ENCODE assay signal across 13 cellular contexts in genomic region chr1:81179239-81179638, GRCh38.
DNase-seq lines count a peak whose midpoint lies in the region; ATAC-seq and TF ChIP-seq lines count a peak whose summit lies in the region.
"Had no signal": no experiment of that assay in that cellular context is flagged by ENCODE, and none has a peak within 500 bp of the region (broad histone marks: within the 10 kb centered on the region; RNA-seq: fewer than 3 reads in every experiment).

No MANE protein-coding gene starts in this region.

- H3K27me3 ChIP-seq in right lobe of liver = no peaks in the 10 kb centered on the region
- H3K27me3 ChIP-seq: Peyer's patch had no signal

- no peak overlapping the region for H3K4me3 ChIP-seq in right lobe of liver
- H3K4me3 ChIP-seq: Peyer's patch had no signal

- H3K27ac ChIP-seq in right lobe of liver = no peak overlapping the region

- H3K36me3 ChIP-seq in right lobe of liver = no peaks in the 10 kb centered on the region
- H3K36me3 ChIP-seq: Peyer's patch had no signal

- peaks cover 0 to 20% (median 3%) of the 10 kb centered on the region in 4 donors for H3K4me1 ChIP-seq in right lobe of liver
- H3K4me1 ChIP-seq: Caco-2, Peyer's patch had no signal

- DNase-seq in DMS53 (lab: John Stamatoyannopoulos, UW) (peak; percentile 74), LoVo (ENCODE audit: low spot score) (peak; percentile 61), dermis blood vessel endothelial cell (peak; percentile 2), right lobe of liver (no peak), UCSD-AML1 (lab: John Stamatoyannopoulos, UW; ENCODE audit: unreplicated experiment) (no peak), globus pallidus (ENCODE audit: low spot score) (no peak)
- DNase-seq: activated T-cell treated with anti-CD3 and anti-CD28 coated beads, Interleukin-2, amount 50 U/mL, for 48 hours; Caco-2; head of caudate nucleus; NCI-H2029 treated with DMSO at 0.1 percent for 48 hours had no signal

- H3K9me3 ChIP-seq in right lobe of liver = peaks cover 0 to 7% (median 0%) of the 10 kb centered on the region in 4 donors
- H3K9me3 ChIP-seq: Caco-2, Peyer's patch had no signal

- TF ChIP-seq CTCF in right lobe of liver (IDR thresholded peaks at IDR 0.05) = no peak

- ATAC-seq in right lobe of liver (peak in 3 of 4 donors; percentile 58 to 78 (median 70)), HG03342 (IDR thresholded peaks at IDR 0.05; ENCODE audit: unreplicated experiment) (no peak), GM19324 (IDR thresholded peaks at IDR 0.05; ENCODE audit: low FRiP score, unreplicated experiment) (no peak)

- TF ChIP-seq POLR2A in right lobe of liver (IDR thresholded peaks at IDR 0.05) = no peak

- intact Hi-C loops in right lobe of liver (cut with DNase I) = no loop called here

- WGBS in right lobe of liver (ENCODE audit: insufficient coverage, low coverage, low lambda C conversion rate, missing lambda C conversion rate) = 0% methylated on average over 1 of the region's 1 CpG

Comparison
In these comparisons a context has a peak if more than half of its experiments do, and no peak if none do; other contexts are left out.
1. DNase-seq: peak in DMS53 (single experiment), LoVo (single experiment) and dermis blood vessel endothelial cell (single experiment); none in right lobe of liver (0 of 3), UCSD-AML1 (single experiment) and globus pallidus (single experiment).
2. ATAC-seq: peak in right lobe of liver (3 of 4); none in HG03342 (single experiment) and GM19324 (single experiment).